15 cellular contexts compared by ENCODE assay signal in the genomic region with DNA sequence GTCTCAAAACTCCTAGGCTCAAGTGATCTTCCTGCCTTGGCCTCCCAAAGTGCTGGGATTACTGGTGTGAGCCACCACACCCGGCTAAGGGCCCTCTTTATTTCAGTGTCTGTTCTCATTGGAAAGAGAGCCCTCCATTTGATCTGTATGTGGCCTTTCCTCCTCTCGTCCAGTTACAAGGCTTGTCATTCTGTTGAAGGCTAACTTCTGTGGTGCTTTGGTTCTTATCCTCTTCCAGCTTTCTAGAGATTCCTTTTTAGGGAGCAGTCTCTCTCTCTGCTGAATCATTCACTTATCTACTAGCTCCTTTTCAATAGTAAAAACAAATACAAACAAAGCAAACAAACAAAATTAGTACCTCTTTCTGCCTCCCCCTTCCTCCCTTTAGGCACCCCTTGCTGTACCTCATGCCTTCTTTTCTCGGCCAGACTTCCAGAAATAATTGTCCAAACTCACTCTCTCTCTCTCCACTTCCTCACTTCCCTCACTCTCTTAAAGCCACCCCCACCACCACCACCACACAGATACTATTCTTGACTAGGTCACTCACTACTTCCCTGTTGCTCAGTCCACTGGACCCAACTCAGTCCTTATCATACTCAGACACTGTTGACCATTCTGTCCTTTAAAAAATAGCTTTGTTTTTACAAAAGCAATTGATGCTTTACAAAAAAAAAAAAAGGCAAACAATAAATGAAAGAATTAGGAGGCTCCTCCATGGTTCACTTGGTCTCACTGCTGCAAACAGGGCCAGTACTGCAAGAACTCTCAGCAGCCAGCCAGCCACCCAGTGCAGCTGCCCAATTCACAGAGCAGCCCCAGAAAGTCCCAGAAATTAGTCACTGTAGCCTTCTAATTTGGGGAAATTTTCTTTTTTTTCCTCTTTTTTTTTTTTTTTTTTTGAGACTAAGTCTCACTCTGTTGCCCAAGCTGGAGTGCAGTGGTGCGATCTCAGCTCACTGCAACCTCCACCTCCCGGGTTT. TPM values are rescaled to one million over a fixed set of nuclear protein-coding genes. Genes with fewer than 3 reads are reported as not detected.
A peak's percentile ranks its signal among the peaks of the same experiment; 100 is the strongest.
DNase-seq lines count a peak whose midpoint lies in the region; ATAC-seq and TF ChIP-seq lines count a peak whose summit lies in the region.
"Had no signal": no experiment of that assay in that cellular context is flagged by ENCODE, and none has a peak within 500 bp of the region (broad histone marks: within the 10 kb centered on the region; RNA-seq: fewer than 3 reads in every experiment).

No MANE protein-coding gene starts in this region.

- peaks cover 22 to 75% of the 10 kb centered on the region in 2 donors for H3K4me1 ChIP-seq in left lung
- peaks cover 6% of the 10 kb centered on the region for H3K4me1 ChIP-seq in right cardiac atrium (ENCODE audit: control insufficient read depth, insufficient read depth, low read length)

- no peaks in the 10 kb centered on the region for H4K20me1 ChIP-seq in SU-DHL-6 (ENCODE audit: low read depth, low read length)

- H3F3A ChIP-seq in SU-DHL-6 (ENCODE audit: insufficient read depth) = no peaks in the 10 kb centered on the region

- peaks cover 20% of the 10 kb centered on the region for H3K4me1 Mint-ChIP-seq in activated CD4-positive, alpha-beta T cell treated with anti-CD3 and anti-CD28 coated beads, Interleukin-2, amount 10 ng/mL, durations not matched to agents 7 days and 5 days
- peaks cover 26 to 38% of the 10 kb centered on the region in 2 donors for H3K4me1 Mint-ChIP-seq in stimulated activated naive B cell treated with anti-CD40 and anti-IgM and Interleukin-4, amounts not matched to agents 10 μg/mL and 1 μg/mL and 100 μg/mL, for 72 hours

- WGBS in right cardiac atrium = 66% methylated on average over 5 of the region's 5 CpGs

- CTCF ChIA-PET in activated CD4-positive, alpha-beta T cell treated with anti-CD3 and anti-CD28 coated beads, Interleukin-2, amount 10 ng/mL, durations not matched to agents 7 days and 5 days (lab: Charles Lee) = interaction anchor here (0.6 to 1.4 kb wide), 5 partner anchors 17 to 227 kb away, joined by 3 to 5 read pairs (median 4); a partner anchor contains a TSS

- H2AFZ ChIP-seq in SU-DHL-6 (ENCODE audit: low read depth, low read length, severe bottlenecking) = peak overlapping the region; percentile 25

- H3K36me3 Mint-ChIP-seq in activated CD4-positive, alpha-beta T cell treated with anti-CD3 and anti-CD28 coated beads, Interleukin-2, amount 10 ng/mL, durations not matched to agents 7 days and 5 days (ENCODE audit: low read depth) = no peaks in the 10 kb centered on the region
- no peaks in the 10 kb centered on the region for H3K36me3 Mint-ChIP-seq in stimulated activated naive B cell treated with anti-CD40 and anti-IgM and Interleukin-4, amounts not matched to agents 10 μg/mL and 1 μg/mL and 100 μg/mL, for 72 hours

- H3K4me2 ChIP-seq in SU-DHL-6 (ENCODE audit: low read depth, low read length, poor library complexity, severe bottlenecking) = no peak overlapping the region
- H3K4me2 ChIP-seq: SK-N-SH had no signal

- POLR2A ChIA-PET in activated CD4-positive, alpha-beta T cell treated with anti-CD3 and anti-CD28 coated beads, Interleukin-2, amount 10 ng/mL, durations not matched to agents 7 days and 5 days (lab: Charles Lee) = no interaction called here

- H3K27ac ChIP-seq in SU-DHL-6 (ENCODE audit: low read depth, low read length) (no peak overlapping the region), left lung (peak overlapping the region in 1 of 2 donors; percentile 55), WERI-Rb-1 (no peak overlapping the region), right cardiac atrium (ENCODE audit: low read length) (no peak overlapping the region)
- H3K27ac ChIP-seq: pancreas had no signal

- DNase-seq in activated CD4-positive, alpha-beta T cell treated with anti-CD3 and anti-CD28 coated beads, Interleukin-2, amount 10 ng/mL, durations not matched to agents 7 days and 5 days = no peak
- no peak for DNase-seq in activated CD4-positive, alpha-beta T cell treated with anti-CD3 and anti-CD28 coated beads, Interleukin-2, amount 50 U/mL, for 4 hours
- DNase-seq in left lung = no peak
- DNase-seq in stimulated activated naive B cell treated with anti-CD40 and anti-IgM and Interleukin-4, amounts not matched to agents 10 μg/mL and 1 μg/mL and 100 μg/mL, for 72 hours = no peak
- DNase-seq in DMS114 treated with DMSO at 0.1 percent for 48 hours (lab: John Stamatoyannopoulos, UW; ENCODE audit: unreplicated experiment) = no peak
- no peak for DNase-seq in WERI-Rb-1
- DNase-seq in right cardiac atrium = no peak
- DNase-seq: activated CD8-positive, alpha-beta T cell treated with anti-CD3 and anti-CD28 coated beads for 36 hours; activated naive CD8-positive, alpha-beta T cell treated with anti-CD3 and anti-CD28 coated beads, Interleukin-2, amount 10 ng/mL, durations not matched to agents 7 days and 5 days; cortex of kidney; DMS153; pancreas; SK-N-SH; stimulated activated CD4-positive, alpha-beta T cell treated with anti-CD3 and anti-CD28 coated beads, Interleukin-4, amount 100 ng/mL, for 24 hours had no signal

- H3K9ac ChIP-seq in SU-DHL-6 (ENCODE audit: low read length) = no peak overlapping the region
- H3K9ac ChIP-seq: SK-N-SH had no signal

- no peaks in the 10 kb centered on the region for H3K27me3 Mint-ChIP-seq in activated CD4-positive, alpha-beta T cell treated with anti-CD3 and anti-CD28 coated beads, Interleukin-2, amount 10 ng/mL, durations not matched to agents 7 days and 5 days
- no peaks in the 10 kb centered on the region for H3K27me3 Mint-ChIP-seq in stimulated activated naive B cell treated with anti-CD40 and anti-IgM and Interleukin-4, amounts not matched to agents 10 μg/mL and 1 μg/mL and 100 μg/mL, for 72 hours
- H3K27me3 Mint-ChIP-seq: activated CD8-positive, alpha-beta T cell treated with anti-CD3 and anti-CD28 coated beads for 36 hours; activated naive CD8-positive, alpha-beta T cell treated with anti-CD3 and anti-CD28 coated beads, Interleukin-2, amount 10 ng/mL, durations not matched to agents 7 days and 5 days had no signal

- H3K36me3 ChIP-seq in SU-DHL-6 (ENCODE audit: low read length) = no peaks in the 10 kb centered on the region
- no peaks in the 10 kb centered on the region for H3K36me3 ChIP-seq in left lung
- no peaks in the 10 kb centered on the region for H3K36me3 ChIP-seq in WERI-Rb-1
- H3K36me3 ChIP-seq: pancreas had no signal

- ATAC-seq in left lung (peak; percentile 18), right cardiac atrium (no peak)
- peak; percentile 55 to 70 for ATAC-seq in stimulated activated naive B cell treated with anti-CD40 and anti-IgM and Interleukin-4, amounts not matched to agents 10 μg/mL and 1 μg/mL and 100 μg/mL, for 72 hours (replicated peaks)
- ATAC-seq: activated CD8-positive, alpha-beta T cell treated with anti-CD3 and anti-CD28 coated beads for 36 hours had no signal

- intact Hi-C loops in left lung (cut with DNase I) (no loop called here), right cardiac atrium (cut with DNase I) (no loop called here)

- H3K9me3 ChIP-seq in SU-DHL-6 (ENCODE audit: insufficient read depth, low read length) = no peaks in the 10 kb centered on the region
- no peaks in the 10 kb centered on the region for H3K9me3 ChIP-seq in left lung
- H3K9me3 ChIP-seq in WERI-Rb-1 (ENCODE audit: severe bottlenecking) = no peaks in the 10 kb centered on the region
- H3K9me3 ChIP-seq in right cardiac atrium (ENCODE audit: control insufficient read depth, low read length) = no peaks in the 10 kb centered on the region
- H3K9me3 ChIP-seq: pancreas, SK-N-SH had no signal

- no peak overlapping the region for H3K4me3 Mint-ChIP-seq in activated CD4-positive, alpha-beta T cell treated with anti-CD3 and anti-CD28 coated beads, Interleukin-2, amount 10 ng/mL, durations not matched to agents 7 days and 5 days
- peak overlapping the region; percentile 1 to 2 for H3K4me3 Mint-ChIP-seq in stimulated activated naive B cell treated with anti-CD40 and anti-IgM and Interleukin-4, amounts not matched to agents 10 μg/mL and 1 μg/mL and 100 μg/mL, for 72 hours
- H3K4me3 Mint-ChIP-seq: activated CD8-positive, alpha-beta T cell treated with anti-CD3 and anti-CD28 coated beads for 36 hours; activated naive CD8-positive, alpha-beta T cell treated with anti-CD3 and anti-CD28 coated beads, Interleukin-2, amount 10 ng/mL, durations not matched to agents 7 days and 5 days had no signal

- TF ChIP-seq CTCF in SU-DHL-6 (IDR thresholded peaks at IDR 0.05; ENCODE audit: insufficient read depth, low read length, poor library complexity, severe bottlenecking) (no peak), left lung (IDR thresholded peaks at IDR 0.05) (no peak), WERI-Rb-1 (IDR thresholded peaks at IDR 0.05; ENCODE audit: low read depth, low read length) (no peak)

- H3K9me3 Mint-ChIP-seq in activated CD4-positive, alpha-beta T cell treated with anti-CD3 and anti-CD28 coated beads, Interleukin-2, amount 10 ng/mL, durations not matched to agents 7 days and 5 days = no peaks in the 10 kb centered on the region
- H3K9me3 Mint-ChIP-seq in stimulated activated naive B cell treated with anti-CD40 and anti-IgM and Interleukin-4, amounts not matched to agents 10 μg/mL and 1 μg/mL and 100 μg/mL, for 72 hours = no peaks in the 10 kb centered on the region
- H3K9me3 Mint-ChIP-seq: activated CD8-positive, alpha-beta T cell treated with anti-CD3 and anti-CD28 coated beads for 36 hours; activated naive CD8-positive, alpha-beta T cell treated with anti-CD3 and anti-CD28 coated beads, Interleukin-2, amount 10 ng/mL, durations not matched to agents 7 days and 5 days had no signal

- H3K4me3 ChIP-seq in SU-DHL-6 (ENCODE audit: insufficient read depth, low read length, poor library complexity, severe bottlenecking) (no peak overlapping the region), left lung (no peak overlapping the region), WERI-Rb-1 (ENCODE audit: low read depth, low read length) (no peak overlapping the region), right cardiac atrium (ENCODE audit: low read length) (no peak overlapping the region)
- H3K4me3 ChIP-seq: pancreas had no signal

- no peaks in the 10 kb centered on the region for H3K9me2 ChIP-seq in SU-DHL-6 (replicated peaks; ENCODE audit: insufficient read depth, low read length)
- H3K9me2 ChIP-seq: SK-N-SH had no signal

- H3K27ac Mint-ChIP-seq in activated CD4-positive, alpha-beta T cell treated with anti-CD3 and anti-CD28 coated beads, Interleukin-2, amount 10 ng/mL, durations not matched to agents 7 days and 5 days = peak overlapping the region; percentile 11
- peak overlapping the region; percentile 68 for H3K27ac Mint-ChIP-seq in stimulated activated naive B cell treated with anti-CD40 and anti-IgM and Interleukin-4, amounts not matched to agents 10 μg/mL and 1 μg/mL and 100 μg/mL, for 72 hours
- H3K27ac Mint-ChIP-seq: activated CD8-positive, alpha-beta T cell treated with anti-CD3 and anti-CD28 coated beads for 36 hours; activated naive CD8-positive, alpha-beta T cell treated with anti-CD3 and anti-CD28 coated beads, Interleukin-2, amount 10 ng/mL, durations not matched to agents 7 days and 5 days had no signal

- H3K79me2 ChIP-seq in SU-DHL-6 (ENCODE audit: insufficient read depth, low read length) = no peaks in the 10 kb centered on the region

- H3K27me3 ChIP-seq in SU-DHL-6 (ENCODE audit: low read length) (no peaks in the 10 kb centered on the region), left lung (no peaks in the 10 kb centered on the region), WERI-Rb-1 (ENCODE audit: insufficient read depth, low read depth, severe bottlenecking) (no peaks in the 10 kb centered on the region), right cardiac atrium (ENCODE audit: control insufficient read depth, insufficient read depth) (no peaks in the 10 kb centered on the region)
- H3K27me3 ChIP-seq: pancreas had no signal

RNA-seq across cellular contexts. Expression of a gene that starts 31.7 kb away (rescaled TPM):
- 100 to 1,000 TPM; 168 to 169 TPM for total RNA-seq in activated CD4-positive, alpha-beta T cell treated with anti-CD3 and anti-CD28 coated beads, Interleukin-2, amount 10 ng/mL, durations not matched to agents 7 days and 5 days
- 100 to 1,000 TPM; 215 to 217 TPM for total RNA-seq in left lung
- total RNA-seq in right cardiac atrium = 100 to 1,000 TPM; 150 to 180 (median 163) TPM
- polyA plus RNA-seq in right cardiac atrium = 136 TPM

RNA-seq across cellular contexts. Expression of a gene that starts 45.5 kb away (rescaled TPM):
- total RNA-seq in activated CD4-positive, alpha-beta T cell treated with anti-CD3 and anti-CD28 coated beads, Interleukin-2, amount 10 ng/mL, durations not matched to agents 7 days and 5 days = 10 to 100 TPM; 30.9 to 40.2 TPM
- total RNA-seq in left lung = 10 to 100 TPM; 23.5 to 26.3 TPM
- 10 to 100 TPM; 19.2 to 27.0 (median 20.0) TPM for total RNA-seq in right cardiac atrium
- 3.9 TPM for polyA plus RNA-seq in right cardiac atrium

Comparison
In these comparisons a context has a peak if more than half of its experiments do, and no peak if none do; other contexts are left out.
1. ATAC-seq: peak in left lung (single experiment) and stimulated activated naive B cell treated with anti-CD40 and anti-IgM and Interleukin-4, amounts not matched to agents 10 μg/mL and 1 μg/mL and 100 μg/mL, for 72 hours (2 of 2); none in right cardiac atrium (0 of 2).